9 cellular contexts compared by ENCODE assay signal in the genomic region with DNA sequence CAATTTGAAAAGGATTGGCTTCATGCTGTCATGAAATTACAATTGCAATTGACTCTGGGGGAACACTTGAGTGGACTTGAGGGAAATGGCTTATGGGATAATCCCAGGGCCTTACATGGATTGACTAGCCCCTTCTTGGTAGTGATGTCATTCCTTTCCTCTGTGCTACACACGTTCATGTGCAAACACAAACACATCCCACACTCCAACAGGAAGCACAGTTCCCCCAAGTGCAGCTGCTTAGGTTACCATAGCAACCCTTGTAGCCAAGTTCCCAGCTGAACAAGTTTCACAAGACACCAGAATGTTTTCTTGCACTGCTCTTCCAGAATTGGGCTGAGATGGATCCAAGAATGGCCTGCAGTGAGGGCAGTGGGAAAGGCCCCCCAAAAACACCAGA.
A peak's percentile ranks its signal among the peaks of the same experiment; 100 is the strongest.
DNase-seq lines count a peak whose midpoint lies in the region; ATAC-seq and TF ChIP-seq lines count a peak whose summit lies in the region.
"Had no signal": no experiment of that assay in that cellular context is flagged by ENCODE, and none has a peak within 500 bp of the region (broad histone marks: within the 10 kb centered on the region; RNA-seq: fewer than 3 reads in every experiment).

No MANE protein-coding gene starts in this region.

- ATAC-seq in stimulated activated memory B cell treated with anti-CD40 and anti-IgM and Interleukin-4, amounts not matched to agents 10 μg/mL and 1 μg/mL and 100 μg/mL, for 72 hours = peak; percentile 21
- ATAC-seq in GM21825 (IDR thresholded peaks at IDR 0.05; ENCODE audit: unreplicated experiment) = no peak

- no peak overlapping the region for H3K4me3 Mint-ChIP-seq in stimulated activated memory B cell treated with anti-CD40 and anti-IgM and Interleukin-4, amounts not matched to agents 10 μg/mL and 1 μg/mL and 100 μg/mL, for 72 hours
- no peak overlapping the region for H3K4me3 Mint-ChIP-seq in T-helper 2 cell treated with Interferon-gamma antibody and Interleukin-4, amounts not matched to agents 5 μg/mL and 100 μg/mL, for 36 hours

- TF ChIP-seq CTCF in kidney epithelial cell (IDR thresholded peaks at IDR 0.05; ENCODE audit: insufficient read depth, low read length, poor library complexity, severe bottlenecking) = no peak

- no peaks in the 10 kb centered on the region for H3K9me3 Mint-ChIP-seq in stimulated activated memory B cell treated with anti-CD40 and anti-IgM and Interleukin-4, amounts not matched to agents 10 μg/mL and 1 μg/mL and 100 μg/mL, for 72 hours
- H3K9me3 Mint-ChIP-seq in T-helper 2 cell treated with Interferon-gamma antibody and Interleukin-4, amounts not matched to agents 5 μg/mL and 100 μg/mL, for 36 hours = no peaks in the 10 kb centered on the region

- H3K27ac Mint-ChIP-seq in stimulated activated memory B cell treated with anti-CD40 and anti-IgM and Interleukin-4, amounts not matched to agents 10 μg/mL and 1 μg/mL and 100 μg/mL, for 72 hours = no peak overlapping the region
- no peak overlapping the region for H3K27ac Mint-ChIP-seq in T-helper 2 cell treated with Interferon-gamma antibody and Interleukin-4, amounts not matched to agents 5 μg/mL and 100 μg/mL, for 36 hours

- H3K4me3 ChIP-seq in kidney epithelial cell (ENCODE audit: low read depth, low read length) = no peak overlapping the region

- H3K36me3 Mint-ChIP-seq in stimulated activated memory B cell treated with anti-CD40 and anti-IgM and Interleukin-4, amounts not matched to agents 10 μg/mL and 1 μg/mL and 100 μg/mL, for 72 hours = no peaks in the 10 kb centered on the region
- no peaks in the 10 kb centered on the region for H3K36me3 Mint-ChIP-seq in T-helper 2 cell treated with Interferon-gamma antibody and Interleukin-4, amounts not matched to agents 5 μg/mL and 100 μg/mL, for 36 hours (ENCODE audit: low read depth)

- H3K36me3 ChIP-seq in kidney epithelial cell (ENCODE audit: control insufficient read depth, insufficient read depth, low read length) = no peaks in the 10 kb centered on the region

- H3K27me3 Mint-ChIP-seq in stimulated activated memory B cell treated with anti-CD40 and anti-IgM and Interleukin-4, amounts not matched to agents 10 μg/mL and 1 μg/mL and 100 μg/mL, for 72 hours = no peaks in the 10 kb centered on the region
- H3K27me3 Mint-ChIP-seq in T-helper 2 cell treated with Interferon-gamma antibody and Interleukin-4, amounts not matched to agents 5 μg/mL and 100 μg/mL, for 36 hours (ENCODE audit: low read depth) = peaks cover 2% of the 10 kb centered on the region

- H3K4me1 Mint-ChIP-seq in stimulated activated memory B cell treated with anti-CD40 and anti-IgM and Interleukin-4, amounts not matched to agents 10 μg/mL and 1 μg/mL and 100 μg/mL, for 72 hours = peaks cover 22% of the 10 kb centered on the region
- no peaks in the 10 kb centered on the region for H3K4me1 Mint-ChIP-seq in T-helper 2 cell treated with Interferon-gamma antibody and Interleukin-4, amounts not matched to agents 5 μg/mL and 100 μg/mL, for 36 hours (ENCODE audit: low read depth)

- H3K27me3 ChIP-seq in kidney epithelial cell (ENCODE audit: control insufficient read depth, insufficient read depth, low read length) = no peaks in the 10 kb centered on the region

- DNase-seq in NCI-H82 (lab: John Stamatoyannopoulos, UW) (peak; percentile 1), NCI-H82 treated with DMSO at 0.1 percent for 48 hours (lab: John Stamatoyannopoulos, UW; ENCODE audit: unreplicated experiment) (no peak), anterior cingulate cortex (lab: John Stamatoyannopoulos, UW) (peak in 43 of 58 donors; percentile 4 to 83 (median 30)), kidney epithelial cell (ENCODE audit: low read depth) (peak; percentile 64), iPS-NIHi11 (ENCODE audit: low spot score) (no peak)
- DNase-seq in T-helper 2 cell treated with Interferon-gamma antibody and Interleukin-4, amounts not matched to agents 5 μg/mL and 100 μg/mL, for 36 hours (ENCODE audit: low spot score) = no peak
- DNase-seq: NCI-H2171 treated with DMSO at 0.1 percent for 48 hours had no signal

Comparison
In these comparisons a context has a peak if more than half of its experiments do, and no peak if none do; other contexts are left out.
1. DNase-seq: peak in NCI-H82 (single experiment), anterior cingulate cortex (43 of 58) and kidney epithelial cell (single experiment); none in NCI-H82 treated with DMSO at 0.1 percent for 48 hours (single experiment), T-helper 2 cell treated with Interferon-gamma antibody and Interleukin-4, amounts not matched to agents 5 μg/mL and 100 μg/mL, for 36 hours (single experiment) and iPS-NIHi11 (single experiment).